ENCODE assay signal across 16 cellular contexts in the genomic region with DNA sequence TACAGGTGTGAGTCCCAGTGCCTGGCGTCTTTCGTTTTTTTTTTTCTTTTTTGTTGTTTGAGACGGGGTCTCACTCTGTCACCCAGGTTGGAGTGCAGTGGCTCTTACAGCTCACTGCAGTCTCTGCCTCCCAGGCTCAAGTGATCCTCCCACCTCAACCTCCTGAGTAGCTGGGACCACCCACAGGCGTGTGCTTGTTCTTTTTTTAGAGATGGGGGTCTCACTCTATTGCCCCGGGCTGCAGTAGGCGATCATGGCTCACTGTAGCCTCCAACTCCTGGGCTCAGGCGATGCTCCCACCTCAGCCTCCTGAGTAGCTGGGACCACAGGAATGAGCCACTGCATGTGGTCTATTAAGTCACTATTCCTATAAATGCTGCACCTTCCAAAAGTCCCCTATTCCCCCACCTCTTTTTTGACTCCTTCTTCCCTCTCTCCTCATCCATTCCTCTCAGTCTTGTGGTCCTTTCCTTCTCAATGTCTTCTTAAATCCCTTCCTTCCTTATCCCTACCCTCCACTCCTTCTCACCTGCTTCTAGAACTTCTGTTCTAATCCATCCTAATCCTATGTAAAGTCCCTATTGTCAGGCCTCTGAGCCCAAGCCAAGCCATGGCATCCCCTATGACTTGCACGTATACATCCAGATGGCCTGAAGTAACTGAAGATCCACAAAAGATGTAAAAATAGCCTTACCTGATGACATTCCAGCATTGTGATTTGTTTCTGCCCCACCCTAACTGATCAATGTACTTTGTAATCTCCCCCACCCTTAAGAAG. TPM values are rescaled to one million over a fixed set of nuclear protein-coding genes. Genes with fewer than 3 reads are reported as not detected.
DNase-seq lines count a peak whose midpoint lies in the region; ATAC-seq and TF ChIP-seq lines count a peak whose summit lies in the region.
"Had no signal": no experiment of that assay in that cellular context is flagged by ENCODE, and none has a peak within 500 bp of the region (broad histone marks: within the 10 kb centered on the region; RNA-seq: fewer than 3 reads in every experiment).

No MANE protein-coding gene starts in this region.

- no peak overlapping the region for H3K56ac ChIP-seq in H9 (ENCODE audit: insufficient read length, low read depth, low read length)

- peak overlapping the region in 10 of 11 experiments; percentile 20 to 79 (median 74); a peak in 19 of 22 replicates for H3K27ac ChIP-seq in BLaER1 treated with 17β-estradiol and CSF1 and Interleukin-3, amounts not matched to agents 10 nM and 100 nM
- H3K27ac ChIP-seq in H9 (ENCODE audit: insufficient read length, low read depth, low read length) = no peak overlapping the region
- H3K27ac ChIP-seq: breast epithelium, right lobe of liver had no signal

- H3K9ac ChIP-seq in BLaER1 treated with 17β-estradiol and CSF1 and Interleukin-3, amounts not matched to agents 10 nM and 100 nM = peak overlapping the region in 7 of 11 experiments; percentile 7 to 69 (median 41); a peak in 7 of 22 replicates
- no peak overlapping the region for H3K9ac ChIP-seq in H9 (ENCODE audit: extremely low read depth, insufficient read length, low read length)

- H3K27me3 Mint-ChIP-seq in H9 (ENCODE audit: low read depth) = no peaks in the 10 kb centered on the region
- H3K27me3 Mint-ChIP-seq in activated T-helper 1 cell treated with anti-CD3 and anti-CD28 coated beads, Interleukin-12 subunit alpha, Interleukin-12 subunit beta, Interleukin-2, Interleukin-4 antibody, amounts not matched to agents 30 ng/mL and 10 ng/mL and 1 ng/mL, durations not matched to agents 14 hours and 24 hours and 36 hours (ENCODE audit: insufficient read depth) = no peaks in the 10 kb centered on the region
- no peaks in the 10 kb centered on the region for H3K27me3 Mint-ChIP-seq in memory B cell

- no CpG with 5 or more reads among the region's 8 CpGs for whole genome bisulfite sequencing in H9 (ENCODE audit: extremely low coverage, insufficient read length, low lambda C conversion rate)

- no peak for TF ChIP-seq CTCF in H9 (conservative IDR thresholded peaks at IDR 0.05)

- intact Hi-C loops in activated T-helper 1 cell treated with anti-CD3 and anti-CD28 coated beads, Interleukin-12 subunit alpha, Interleukin-12 subunit beta, Interleukin-2, Interleukin-4 antibody, amounts not matched to agents 30 ng/mL and 10 ng/mL and 1 ng/mL, durations not matched to agents 14 hours and 24 hours and 36 hours (cut with micrococcal nuclease) = no loop called here

- H2BK20ac ChIP-seq in H9 (ENCODE audit: low read depth, low read length, poor library complexity, severe bottlenecking) = no peak overlapping the region

- H3K27ac Mint-ChIP-seq in H9 = peak overlapping the region; percentile 15 to 71 (median 62); a peak in 4 of 7 replicates
- peak overlapping the region; percentile 79 for H3K27ac Mint-ChIP-seq in activated T-helper 1 cell treated with anti-CD3 and anti-CD28 coated beads, Interleukin-12 subunit alpha, Interleukin-12 subunit beta, Interleukin-2, Interleukin-4 antibody, amounts not matched to agents 30 ng/mL and 10 ng/mL and 1 ng/mL, durations not matched to agents 14 hours and 24 hours and 36 hours
- H3K27ac Mint-ChIP-seq in memory B cell = peak overlapping the region; percentile 54

- peak overlapping the region in 1 of 2 experiments; percentile 7; a peak in 1 of 5 replicates for H3K4me3 Mint-ChIP-seq in H9
- peak overlapping the region; percentile 34 for H3K4me3 Mint-ChIP-seq in activated T-helper 1 cell treated with anti-CD3 and anti-CD28 coated beads, Interleukin-12 subunit alpha, Interleukin-12 subunit beta, Interleukin-2, Interleukin-4 antibody, amounts not matched to agents 30 ng/mL and 10 ng/mL and 1 ng/mL, durations not matched to agents 14 hours and 24 hours and 36 hours
- peak overlapping the region; percentile 37 for H3K4me3 Mint-ChIP-seq in memory B cell

- peaks cover 3% of the 10 kb centered on the region for H3K79me1 ChIP-seq in H9 (ENCODE audit: insufficient read depth, low read depth, low read length, poor library complexity, severe bottlenecking)

- no peaks in the 10 kb centered on the region for H3K27me3 ChIP-seq in BLaER1 treated with 17β-estradiol and CSF1 and Interleukin-3, amounts not matched to agents 10 nM and 100 nM
- no peaks in the 10 kb centered on the region for H3K27me3 ChIP-seq in H9 (ENCODE audit: insufficient read depth, low read length)
- H3K27me3 ChIP-seq: breast epithelium, right lobe of liver had no signal

- no peak overlapping the region for H3K14ac ChIP-seq in H9 (ENCODE audit: insufficient read depth, low read length)

- no peak for ATAC-seq in memory B cell (ENCODE audit: low read depth)
- ATAC-seq in GM18870 (IDR thresholded peaks at IDR 0.05; ENCODE audit: unreplicated experiment) = no peak
- ATAC-seq: right lobe of liver had no signal

- no peaks in the 10 kb centered on the region for H3K23me2 ChIP-seq in H9 (ENCODE audit: insufficient read length, low read depth, low read length, poor library complexity, severe bottlenecking)

- H4K8ac ChIP-seq in H9 (replicated peaks; ENCODE audit: insufficient read length, low read depth, low read length) = no peak overlapping the region

- no peak overlapping the region for H2BK12ac ChIP-seq in H9 (ENCODE audit: insufficient read length, low read depth, low read length)

- H3K9me3 Mint-ChIP-seq in H9 (0 out of 5 replicates have a peak, but pooled peaks cover 0 to 2% of the 10 kb centered on the region in 2 experiments), memory B cell (no peaks in the 10 kb centered on the region)
- H3K9me3 Mint-ChIP-seq in activated T-helper 1 cell treated with anti-CD3 and anti-CD28 coated beads, Interleukin-12 subunit alpha, Interleukin-12 subunit beta, Interleukin-2, Interleukin-4 antibody, amounts not matched to agents 30 ng/mL and 10 ng/mL and 1 ng/mL, durations not matched to agents 14 hours and 24 hours and 36 hours = no peaks in the 10 kb centered on the region

- peaks cover 5 to 67% (median 24%) of the 10 kb centered on the region in 11 experiments; a peak in 14 of 22 replicates for H4K20me1 ChIP-seq in BLaER1 treated with 17β-estradiol and CSF1 and Interleukin-3, amounts not matched to agents 10 nM and 100 nM
- H4K20me1 ChIP-seq in H9 (ENCODE audit: control insufficient read depth, insufficient read depth, insufficient read length) = no peaks in the 10 kb centered on the region

- no peak overlapping the region for H2AK5ac ChIP-seq in H9 (ENCODE audit: insufficient read length, low read length)

- peaks cover 38 to 58% (median 48%) of the 10 kb centered on the region in 10 experiments for H3K4me1 ChIP-seq in BLaER1 treated with 17β-estradiol and CSF1 and Interleukin-3, amounts not matched to agents 10 nM and 100 nM
- no peaks in the 10 kb centered on the region for H3K4me1 ChIP-seq in H9 (ENCODE audit: insufficient read depth, low read length)
- H3K4me1 ChIP-seq: right lobe of liver had no signal

- no peak overlapping the region for H3K4ac ChIP-seq in H9 (ENCODE audit: low read depth, low read length)

- H3K4me1 Mint-ChIP-seq in H9 (peaks cover 47 to 52% of the 10 kb centered on the region in 2 experiments), memory B cell (peaks cover 49% of the 10 kb centered on the region)
- H3K4me1 Mint-ChIP-seq in activated T-helper 1 cell treated with anti-CD3 and anti-CD28 coated beads, Interleukin-12 subunit alpha, Interleukin-12 subunit beta, Interleukin-2, Interleukin-4 antibody, amounts not matched to agents 30 ng/mL and 10 ng/mL and 1 ng/mL, durations not matched to agents 14 hours and 24 hours and 36 hours (ENCODE audit: low read depth) = peaks cover 74% of the 10 kb centered on the region

- no peak for DNase-seq in H9
- DNase-seq in activated T-helper 1 cell treated with anti-CD3 and anti-CD28 coated beads, Interleukin-12 subunit alpha, Interleukin-12 subunit beta, Interleukin-2, Interleukin-4 antibody, amounts not matched to agents 30 ng/mL and 10 ng/mL and 1 ng/mL, durations not matched to agents 14 hours and 24 hours and 36 hours (ENCODE audit: low spot score) = no peak
- no peak for DNase-seq in memory B cell (ENCODE audit: low spot score in 2 of 2)
- no peak for DNase-seq in SKM-1 (lab: John Stamatoyannopoulos, UW; ENCODE audit: unreplicated experiment)
- no peak for DNase-seq in DMS 273 (lab: John Stamatoyannopoulos, UW; ENCODE audit: unreplicated experiment)
- no peak for DNase-seq in NCI-H2171 treated with DMSO at 0.1 percent for 48 hours (lab: John Stamatoyannopoulos, UW)
- DNase-seq: HCEC 1CT, kidney, mesenchymal stem cell, NCI-H146, right lobe of liver, Right ventricle myocardium superior, T-helper 9 cell had no signal

- peak overlapping the region; percentile 71 to 96 (median 88) for H3K4me2 ChIP-seq in BLaER1 treated with 17β-estradiol and CSF1 and Interleukin-3, amounts not matched to agents 10 nM and 100 nM
- no peak overlapping the region for H3K4me2 ChIP-seq in H9 (ENCODE audit: insufficient read depth, insufficient read length, low read length)

- H3K4me3 ChIP-seq in BLaER1 treated with 17β-estradiol and CSF1 and Interleukin-3, amounts not matched to agents 10 nM and 100 nM = no peak overlapping the region
- H3K4me3 ChIP-seq: breast epithelium, right lobe of liver had no signal

- H3K23ac ChIP-seq in H9 (ENCODE audit: insufficient read length, low read depth, low read length) = no peak overlapping the region

- peaks cover 2% of the 10 kb centered on the region; the same call in 1 of the 2 replicates for H3K79me2 ChIP-seq in H9 (ENCODE audit: insufficient read depth, low read length)

- H3K36me3 Mint-ChIP-seq in H9 (ENCODE audit: insufficient read depth in 1 of 3, low read depth in 3 of 3) (peaks cover 0 to 9% (median 4%) of the 10 kb centered on the region in 3 experiments; a peak in 3 of 7 replicates), memory B cell (no peaks in the 10 kb centered on the region)
- peaks cover 18% of the 10 kb centered on the region for H3K36me3 Mint-ChIP-seq in activated T-helper 1 cell treated with anti-CD3 and anti-CD28 coated beads, Interleukin-12 subunit alpha, Interleukin-12 subunit beta, Interleukin-2, Interleukin-4 antibody, amounts not matched to agents 30 ng/mL and 10 ng/mL and 1 ng/mL, durations not matched to agents 14 hours and 24 hours and 36 hours (ENCODE audit: low read depth)

- no peaks in the 10 kb centered on the region for H3K9me3 ChIP-seq in BLaER1 treated with 17β-estradiol and CSF1 and Interleukin-3, amounts not matched to agents 10 nM and 100 nM (replicated peaks in 1 of 11)
- H3K9me3 ChIP-seq in H9 (ENCODE audit: control insufficient read depth, low read depth, low read length) = no peaks in the 10 kb centered on the region
- H3K9me3 ChIP-seq: breast epithelium, right lobe of liver had no signal

- H3T11ph ChIP-seq in H9 (ENCODE audit: low read length) = no peak overlapping the region

- no peak overlapping the region for H3K18ac ChIP-seq in H9 (ENCODE audit: insufficient read length, low read depth, low read length)

- H3K36me3 ChIP-seq in BLaER1 treated with 17β-estradiol and CSF1 and Interleukin-3, amounts not matched to agents 10 nM and 100 nM = peaks cover 7 to 16% (median 13%) of the 10 kb centered on the region in 11 experiments; a peak in 16 of 22 replicates
- H3K36me3 ChIP-seq: breast epithelium, right lobe of liver had no signal

- no peak overlapping the region for H2BK120ac ChIP-seq in H9 (ENCODE audit: low read depth, low read length, poor library complexity, severe bottlenecking)

- H4K91ac ChIP-seq in H9 (ENCODE audit: insufficient read length, low read depth, low read length) = no peak overlapping the region

- H2AFZ ChIP-seq in H9 (ENCODE audit: low read length) = no peak overlapping the region

- no peak overlapping the region for H4K5ac ChIP-seq in H9 (ENCODE audit: insufficient read length, low read depth, low read length)

- H2BK15ac ChIP-seq in H9 (ENCODE audit: low read depth, low read length) = no peak overlapping the region

- H2BK5ac ChIP-seq in H9 (ENCODE audit: insufficient read length, low read length) = no peak overlapping the region

RNA-seq across cellular contexts. Expression of gene GGA3, which starts 9.2 kb away (rescaled TPM):
- total RNA-seq in H9 (2021) = 50.3 and 58.2 TPM in 2 replicates
- 93.4 and 94.3 TPM in 2 replicates for total RNA-seq in activated T-helper 1 cell treated with anti-CD3 and anti-CD28 coated beads, Interleukin-12 subunit alpha, Interleukin-12 subunit beta, Interleukin-2, Interleukin-4 antibody, amounts not matched to agents 30 ng/mL and 10 ng/mL and 1 ng/mL, durations not matched to agents 14 hours and 24 hours and 36 hours

RNA-seq across cellular contexts. Expression of gene MRPS7, which starts 9.5 kb away (rescaled TPM):
- total RNA-seq in H9 (2021) = 93.7 and 97.4 TPM in 2 replicates
- 126 and 130 TPM in 2 replicates for total RNA-seq in activated T-helper 1 cell treated with anti-CD3 and anti-CD28 coated beads, Interleukin-12 subunit alpha, Interleukin-12 subunit beta, Interleukin-2, Interleukin-4 antibody, amounts not matched to agents 30 ng/mL and 10 ng/mL and 1 ng/mL, durations not matched to agents 14 hours and 24 hours and 36 hours

RNA-seq across cellular contexts. Expression of gene MIF4GD, which starts 18.8 kb away (rescaled TPM):
- 24.0 and 26.1 TPM in 2 replicates for total RNA-seq in H9 (2021)
- 49.0 and 49.3 TPM in 2 replicates for total RNA-seq in activated T-helper 1 cell treated with anti-CD3 and anti-CD28 coated beads, Interleukin-12 subunit alpha, Interleukin-12 subunit beta, Interleukin-2, Interleukin-4 antibody, amounts not matched to agents 30 ng/mL and 10 ng/mL and 1 ng/mL, durations not matched to agents 14 hours and 24 hours and 36 hours

RNA-seq across cellular contexts. Expression of gene SLC25A19, which starts 37.0 kb away (rescaled TPM):
- 24.2 and 27.2 TPM in 2 replicates for total RNA-seq in H9 (2021)
- total RNA-seq in activated T-helper 1 cell treated with anti-CD3 and anti-CD28 coated beads, Interleukin-12 subunit alpha, Interleukin-12 subunit beta, Interleukin-2, Interleukin-4 antibody, amounts not matched to agents 30 ng/mL and 10 ng/mL and 1 ng/mL, durations not matched to agents 14 hours and 24 hours and 36 hours = 119 and 126 TPM in 2 replicates

RNA-seq across cellular contexts. Expression of gene NUP85, which starts 46.7 kb away (rescaled TPM):
- total RNA-seq in H9 (2021) = 136 and 145 TPM in 2 replicates
- total RNA-seq in activated T-helper 1 cell treated with anti-CD3 and anti-CD28 coated beads, Interleukin-12 subunit alpha, Interleukin-12 subunit beta, Interleukin-2, Interleukin-4 antibody, amounts not matched to agents 30 ng/mL and 10 ng/mL and 1 ng/mL, durations not matched to agents 14 hours and 24 hours and 36 hours = 122 and 129 TPM in 2 replicates
